18 cellular contexts compared by ENCODE assay signal in genomic region chr2:15189236-15189635, GRCh38.
DNase-seq lines count a peak whose midpoint lies in the region; TF ChIP-seq lines count a peak whose summit lies in the region.
"Had no signal": no experiment of that assay in that cellular context is flagged by ENCODE, and none has a peak within 500 bp of the region (broad histone marks: within the 10 kb centered on the region; RNA-seq: fewer than 3 reads in every experiment).

No MANE protein-coding gene starts in this region.

- no peaks in the 10 kb centered on the region for H3F3A ChIP-seq in GM23248 (ENCODE audit: insufficient read depth)

- H3K27me3 Mint-ChIP-seq in Calu3 (ENCODE audit: unreplicated experiment), result no peaks in the 10 kb centered on the region
- H3K27me3 Mint-ChIP-seq: activated CD4-positive, alpha-beta T cell treated with anti-CD3 and anti-CD28 coated beads for 36 hours; naive thymus-derived CD8-positive, alpha-beta T cell had no signal

- in situ Hi-C loops in GM23248 (cut with MboI), result no loop called here
- in situ Hi-C loops in SK-MEL-5 (cut with HindIII; ENCODE audit: low pct_unique_long_range_greater_than_20kb, low sequenced_read_pairs), result no loop called here
- in situ Hi-C loops in ACHN (cut with HindIII; ENCODE audit: low pct_ligation_motif_present, low pct_unique_long_range_greater_than_20kb, low sequenced_read_pairs), result no loop called here

- H3K27ac Mint-ChIP-seq in Calu3 (ENCODE audit: unreplicated experiment), result no peak overlapping the region
- H3K27ac Mint-ChIP-seq: activated CD4-positive, alpha-beta T cell treated with anti-CD3 and anti-CD28 coated beads for 36 hours; naive thymus-derived CD8-positive, alpha-beta T cell had no signal

- no peaks in the 10 kb centered on the region for H3K27me3 ChIP-seq in GM23248 (replicated peaks; ENCODE audit: insufficient read depth)
- H3K27me3 ChIP-seq: breast epithelium, vagina had no signal

- intact Hi-C loops in Calu3 (cut with micrococcal nuclease; ENCODE audit: unreplicated experiment), result no loop called here

- WGBS in GM23248 (ENCODE audit: low coverage in 1 of 2, low lambda C conversion rate in 2 of 2, missing lambda C conversion rate in 2 of 2), 2 experiments, result 23 to 45% methylated on average over 2 of the region's 2 CpGs

- CTCF ChIA-PET in AG04449 (lab: Yijun Ruan, JAX), result no interaction called here
- CTCF ChIA-PET in Calu3 (lab: Charles Lee), result no interaction called here

- POLR2A ChIA-PET in AG04449 (lab: Yijun Ruan, JAX), result no interaction called here

- H3K4me2 ChIP-seq in GM23248 (ENCODE audit: unreplicated experiment), result no peak overlapping the region

- H3K4me3 ChIP-seq in AG04449 (ENCODE audit: low read depth, low read length) (no peak overlapping the region), GM23248 (no peak overlapping the region)
- H3K4me3 ChIP-seq: breast epithelium, psoas muscle, vagina had no signal

- H3K36me3 ChIP-seq in GM23248 (ENCODE audit: low read depth), result peaks cover 15% of the 10 kb centered on the region; the same call in 1 of the 2 replicates
- H3K36me3 ChIP-seq: breast epithelium had no signal

- H4K20me1 ChIP-seq in GM23248 (ENCODE audit: insufficient read depth), result no peaks in the 10 kb centered on the region

- no peak for DNase-seq in AG04449 (ENCODE audit: low read depth, low spot score)
- DNase-seq in GM23248, result peak; percentile 25
- DNase-seq in SK-MEL-5 (ENCODE audit: low read depth, low spot score), result peak; percentile 41
- peak; percentile 69 for DNase-seq in fibroblast of peridontal ligament (ENCODE audit: extremely low read depth)
- DNase-seq in ACHN, result no peak
- DNase-seq in Calu3, result no peak
- DNase-seq in NCI-H2227 (lab: John Stamatoyannopoulos, UW; ENCODE audit: unreplicated experiment), result no peak
- DNase-seq in NCI-H510A treated with DMSO at 0.1 percent for 48 hours (lab: John Stamatoyannopoulos, UW), result no peak
- DNase-seq: activated CD4-positive, alpha-beta T cell treated with anti-CD3 and anti-CD28 coated beads for 36 hours; activated naive CD4-positive, alpha-beta T cell treated with Interleukin-2 at 50 U/mL for 16 hours; Caco-2; naive thymus-derived CD8-positive, alpha-beta T cell; NCI-H2081; NCI-H82; psoas muscle; Right ventricle myocardium superior had no signal

- no peak overlapping the region for H3K4me3 Mint-ChIP-seq in Calu3 (ENCODE audit: low read depth, unreplicated experiment)
- H3K4me3 Mint-ChIP-seq: activated CD4-positive, alpha-beta T cell treated with anti-CD3 and anti-CD28 coated beads for 36 hours; naive thymus-derived CD8-positive, alpha-beta T cell had no signal

- BruUV-seq in Calu3 (replicated peaks; lab: Mats Ljungman, UMichigan), result no TSS peak

- no peaks in the 10 kb centered on the region for H3K9me2 ChIP-seq in GM23248 (ENCODE audit: insufficient read depth)

- no peak overlapping the region for H2AFZ ChIP-seq in GM23248

- no peaks in the 10 kb centered on the region for H3K9me3 ChIP-seq in GM23248 (ENCODE audit: low read depth)
- H3K9me3 ChIP-seq: breast epithelium, Caco-2, psoas muscle, vagina had no signal

- no peaks in the 10 kb centered on the region for H3K4me1 ChIP-seq in GM23248 (ENCODE audit: insufficient read depth)
- H3K4me1 ChIP-seq: breast epithelium, Caco-2, psoas muscle, vagina had no signal

- no peaks in the 10 kb centered on the region for H3K9me3 Mint-ChIP-seq in Calu3 (ENCODE audit: low read depth, unreplicated experiment)
- H3K9me3 Mint-ChIP-seq: naive thymus-derived CD8-positive, alpha-beta T cell had no signal

- no peaks in the 10 kb centered on the region for H3K79me2 ChIP-seq in GM23248 (ENCODE audit: insufficient read depth)

- TF ChIP-seq CTCF in AG04449 (IDR thresholded peaks at IDR 0.05; ENCODE audit: insufficient read depth, low read length, missing control alignments) (peak; percentile 6), Calu3 (IDR thresholded peaks at IDR 0.05; ENCODE audit: unreplicated experiment) (no peak)

- no peaks in the 10 kb centered on the region for H3K36me3 Mint-ChIP-seq in Calu3 (ENCODE audit: insufficient read depth, unreplicated experiment)

- no peaks in the 10 kb centered on the region for H3K4me1 Mint-ChIP-seq in Calu3 (ENCODE audit: low read depth, unreplicated experiment)

- no peak overlapping the region for H3K27ac ChIP-seq in GM23248
- H3K27ac ChIP-seq: breast epithelium, psoas muscle, vagina had no signal

- no peak overlapping the region for H3K9ac ChIP-seq in GM23248

Comparison
In these comparisons a context has a peak if more than half of its experiments do, and no peak if none do; other contexts are left out.
1. DNase-seq: peak in GM23248 (single experiment), SK-MEL-5 (single experiment) and fibroblast of peridontal ligament (single experiment); none in AG04449 (single experiment), ACHN (single experiment), Calu3 (single experiment), NCI-H2227 (single experiment) and NCI-H510A treated with DMSO at 0.1 percent for 48 hours (single experiment).